In the genomic region with DNA sequence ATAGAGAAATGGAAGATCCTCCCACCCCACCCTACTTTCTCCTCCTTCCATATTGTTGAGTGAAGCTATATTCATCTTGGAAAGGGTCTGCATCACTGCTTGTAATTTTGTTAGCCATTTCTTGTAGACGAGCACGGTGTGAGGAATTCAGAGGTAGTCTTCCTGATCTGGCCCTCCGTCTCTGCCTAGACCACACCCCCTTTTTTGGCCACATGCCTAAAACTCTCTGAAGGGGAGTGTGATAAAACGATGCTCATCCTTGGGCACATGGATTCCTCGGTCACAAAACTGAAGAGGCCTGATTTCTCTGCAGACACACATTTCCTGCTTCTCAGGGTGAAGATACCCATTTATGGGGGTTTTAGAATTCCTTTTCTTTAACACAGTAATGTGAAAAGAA, we compare ENCODE assay signal across 1 cellular context.
TF ChIP-seq lines count a peak whose summit lies in the region.

No MANE protein-coding gene starts in this region.

TF ChIP-seq in WTC11, 78 proteins besides CTCF, POLR2A, EP300 and RAD21 (continued from another document):
- TF ChIP-seq, protein P1, sequence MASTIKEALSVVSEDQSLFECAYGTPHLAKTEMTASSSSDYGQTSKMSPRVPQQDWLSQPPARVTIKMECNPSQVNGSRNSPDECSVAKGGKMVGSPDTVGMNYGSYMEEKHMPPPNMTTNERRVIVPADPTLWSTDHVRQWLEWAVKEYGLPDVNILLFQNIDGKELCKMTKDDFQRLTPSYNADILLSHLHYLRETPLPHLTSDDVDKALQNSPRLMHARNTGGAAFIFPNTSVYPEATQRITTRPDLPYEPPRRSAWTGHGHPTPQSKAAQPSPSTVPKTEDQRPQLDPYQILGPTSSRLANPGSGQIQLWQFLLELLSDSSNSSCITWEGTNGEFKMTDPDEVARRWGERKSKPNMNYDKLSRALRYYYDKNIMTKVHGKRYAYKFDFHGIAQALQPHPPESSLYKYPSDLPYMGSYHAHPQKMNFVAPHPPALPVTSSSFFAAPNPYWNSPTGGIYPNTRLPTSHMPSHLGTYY (CRISPR knock-in tag; IDR thresholded peaks at IDR 0.05): no peak
- TF ChIP-seq PRRX2 (CRISPR knock-in tag; IDR thresholded peaks at IDR 0.05) (no peak), SP1 (CRISPR knock-in tag; conservative IDR thresholded peaks at IDR 0.05) (no peak), SOX15 (CRISPR knock-in tag; IDR thresholded peaks at IDR 0.05) (no peak), ZNF121 (CRISPR knock-in tag; IDR thresholded peaks at IDR 0.05) (no peak), ETV6 (CRISPR knock-in tag; IDR thresholded peaks at IDR 0.05) (no peak), NFE2L1 (CRISPR knock-in tag; IDR thresholded peaks at IDR 0.05) (no peak)
- TF ChIP-seq, protein P2, sequence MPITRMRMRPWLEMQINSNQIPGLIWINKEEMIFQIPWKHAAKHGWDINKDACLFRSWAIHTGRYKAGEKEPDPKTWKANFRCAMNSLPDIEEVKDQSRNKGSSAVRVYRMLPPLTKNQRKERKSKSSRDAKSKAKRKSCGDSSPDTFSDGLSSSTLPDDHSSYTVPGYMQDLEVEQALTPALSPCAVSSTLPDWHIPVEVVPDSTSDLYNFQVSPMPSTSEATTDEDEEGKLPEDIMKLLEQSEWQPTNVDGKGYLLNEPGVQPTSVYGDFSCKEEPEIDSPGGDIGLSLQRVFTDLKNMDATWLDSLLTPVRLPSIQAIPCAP (CRISPR knock-in tag; IDR thresholded peaks at IDR 0.05): no peak
- TF ChIP-seq, protein P3, sequence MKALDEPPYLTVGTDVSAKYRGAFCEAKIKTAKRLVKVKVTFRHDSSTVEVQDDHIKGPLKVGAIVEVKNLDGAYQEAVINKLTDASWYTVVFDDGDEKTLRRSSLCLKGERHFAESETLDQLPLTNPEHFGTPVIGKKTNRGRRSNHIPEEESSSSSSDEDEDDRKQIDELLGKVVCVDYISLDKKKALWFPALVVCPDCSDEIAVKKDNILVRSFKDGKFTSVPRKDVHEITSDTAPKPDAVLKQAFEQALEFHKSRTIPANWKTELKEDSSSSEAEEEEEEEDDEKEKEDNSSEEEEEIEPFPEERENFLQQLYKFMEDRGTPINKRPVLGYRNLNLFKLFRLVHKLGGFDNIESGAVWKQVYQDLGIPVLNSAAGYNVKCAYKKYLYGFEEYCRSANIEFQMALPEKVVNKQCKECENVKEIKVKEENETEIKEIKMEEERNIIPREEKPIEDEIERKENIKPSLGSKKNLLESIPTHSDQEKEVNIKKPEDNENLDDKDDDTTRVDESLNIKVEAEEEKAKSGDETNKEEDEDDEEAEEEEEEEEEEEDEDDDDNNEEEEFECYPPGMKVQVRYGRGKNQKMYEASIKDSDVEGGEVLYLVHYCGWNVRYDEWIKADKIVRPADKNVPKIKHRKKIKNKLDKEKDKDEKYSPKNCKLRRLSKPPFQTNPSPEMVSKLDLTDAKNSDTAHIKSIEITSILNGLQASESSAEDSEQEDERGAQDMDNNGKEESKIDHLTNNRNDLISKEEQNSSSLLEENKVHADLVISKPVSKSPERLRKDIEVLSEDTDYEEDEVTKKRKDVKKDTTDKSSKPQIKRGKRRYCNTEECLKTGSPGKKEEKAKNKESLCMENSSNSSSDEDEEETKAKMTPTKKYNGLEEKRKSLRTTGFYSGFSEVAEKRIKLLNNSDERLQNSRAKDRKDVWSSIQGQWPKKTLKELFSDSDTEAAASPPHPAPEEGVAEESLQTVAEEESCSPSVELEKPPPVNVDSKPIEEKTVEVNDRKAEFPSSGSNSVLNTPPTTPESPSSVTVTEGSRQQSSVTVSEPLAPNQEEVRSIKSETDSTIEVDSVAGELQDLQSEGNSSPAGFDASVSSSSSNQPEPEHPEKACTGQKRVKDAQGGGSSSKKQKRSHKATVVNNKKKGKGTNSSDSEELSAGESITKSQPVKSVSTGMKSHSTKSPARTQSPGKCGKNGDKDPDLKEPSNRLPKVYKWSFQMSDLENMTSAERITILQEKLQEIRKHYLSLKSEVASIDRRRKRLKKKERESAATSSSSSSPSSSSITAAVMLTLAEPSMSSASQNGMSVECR (CRISPR knock-in tag; IDR thresholded peaks at IDR 0.05; ENCODE audit: borderline replicate concordance): no peak
- TF ChIP-seq, protein P4, sequence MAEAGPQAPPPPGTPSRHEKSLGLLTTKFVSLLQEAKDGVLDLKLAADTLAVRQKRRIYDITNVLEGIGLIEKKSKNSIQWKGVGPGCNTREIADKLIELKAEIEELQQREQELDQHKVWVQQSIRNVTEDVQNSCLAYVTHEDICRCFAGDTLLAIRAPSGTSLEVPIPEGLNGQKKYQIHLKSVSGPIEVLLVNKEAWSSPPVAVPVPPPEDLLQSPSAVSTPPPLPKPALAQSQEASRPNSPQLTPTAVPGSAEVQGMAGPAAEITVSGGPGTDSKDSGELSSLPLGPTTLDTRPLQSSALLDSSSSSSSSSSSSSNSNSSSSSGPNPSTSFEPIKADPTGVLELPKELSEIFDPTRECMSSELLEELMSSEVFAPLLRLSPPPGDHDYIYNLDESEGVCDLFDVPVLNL (CRISPR knock-in tag; IDR thresholded peaks at IDR 0.05; ENCODE audit: borderline replicate concordance, low read depth): no peak
